In the genomic region with DNA sequence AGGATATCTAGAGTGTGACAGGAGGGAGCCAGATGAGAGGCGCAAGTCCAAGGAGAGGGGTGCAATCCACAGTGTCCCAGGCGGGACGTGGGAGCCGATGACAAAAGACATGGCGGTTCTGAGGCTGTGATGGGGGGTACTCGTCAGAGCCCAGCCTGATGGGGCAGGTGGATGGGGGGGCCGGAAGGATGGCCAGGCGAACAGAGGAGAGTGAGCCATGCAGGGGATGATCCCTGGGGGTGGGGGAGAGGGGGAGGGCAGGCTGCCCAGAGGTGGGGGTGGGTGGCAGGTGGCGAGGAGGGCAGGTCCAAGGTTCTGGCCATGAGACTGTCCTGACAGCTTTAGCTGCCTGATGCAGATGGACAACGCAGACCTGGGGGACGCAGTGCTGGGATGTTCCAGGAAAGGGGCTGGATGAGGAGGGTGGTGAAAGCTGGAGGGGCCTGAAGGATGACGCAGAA, we compare ENCODE assay signal across 16 cellular contexts. TPM values are rescaled to one million over a fixed set of nuclear protein-coding genes. Genes with fewer than 3 reads are reported as not detected.
DNase-seq lines count a peak whose midpoint lies in the region; ATAC-seq and TF ChIP-seq lines count a peak whose summit lies in the region.
"Had no signal": no experiment of that assay in that cellular context is flagged by ENCODE, and none has a peak within 500 bp of the region (broad histone marks: within the 10 kb centered on the region; RNA-seq: fewer than 3 reads in every experiment).

No MANE protein-coding gene starts in this region.

- peaks cover 0 to 83% (median 22%) of the 10 kb centered on the region in 3 donors for H3K4me1 ChIP-seq in gastroesophageal sphincter
- H3K4me1 ChIP-seq in rectal smooth muscle tissue (ENCODE audit: control insufficient read depth, insufficient read depth, low read length) = peaks cover 20% of the 10 kb centered on the region
- H3K4me1 ChIP-seq in upper lobe of left lung = peaks cover 7 to 19% (median 14%) of the 10 kb centered on the region in 4 donors
- H3K4me1 ChIP-seq: HAP-1 had no signal

- CTCF ChIA-PET in RWPE1 (lab: Yijun Ruan, JAX) = interaction anchor here (0.7 to 1.7 kb wide), 2 partner anchors 35 to 81 kb away, joined by 3 to 4 read pairs; no protein-coding TSS in a partner anchor

- TF ChIP-seq POLR2A in gastroesophageal sphincter (IDR thresholded peaks at IDR 0.05) (no peak), upper lobe of left lung (IDR thresholded peaks at IDR 0.05) (no peak)

- peak overlapping the region; percentile 36 for H3K27ac Mint-ChIP-seq in activated naive CD8-positive, alpha-beta T cell treated with anti-CD3 and anti-CD28 coated beads, Interleukin-2, amount 10 ng/mL, durations not matched to agents 7 days and 5 days
- H3K27ac Mint-ChIP-seq in activated naive CD8-positive, alpha-beta T cell treated with anti-CD3 and anti-CD28 coated beads for 36 hours = no peak overlapping the region
- H3K27ac Mint-ChIP-seq: WTC11 had no signal

- H3K27me3 Mint-ChIP-seq in activated naive CD8-positive, alpha-beta T cell treated with anti-CD3 and anti-CD28 coated beads, Interleukin-2, amount 10 ng/mL, durations not matched to agents 7 days and 5 days = peaks cover 10% of the 10 kb centered on the region
- peaks cover 12% of the 10 kb centered on the region for H3K27me3 Mint-ChIP-seq in activated naive CD8-positive, alpha-beta T cell treated with anti-CD3 and anti-CD28 coated beads for 36 hours

- H3K27ac ChIP-seq in RWPE1 (peak overlapping the region; percentile 85), gastroesophageal sphincter (peak overlapping the region in 3 of 4 donors; percentile 81 to 91 (median 87)), rectal smooth muscle tissue (ENCODE audit: low read depth, low read length) (peak overlapping the region; percentile 47), upper lobe of left lung (no peak overlapping the region)
- H3K27ac ChIP-seq: HL-60, uterus had no signal

- H3K4me3 Mint-ChIP-seq in activated naive CD8-positive, alpha-beta T cell treated with anti-CD3 and anti-CD28 coated beads, Interleukin-2, amount 10 ng/mL, durations not matched to agents 7 days and 5 days = no peak overlapping the region
- no peak overlapping the region for H3K4me3 Mint-ChIP-seq in activated naive CD8-positive, alpha-beta T cell treated with anti-CD3 and anti-CD28 coated beads for 36 hours
- H3K4me3 Mint-ChIP-seq: WTC11 had no signal

- H3K36me3 Mint-ChIP-seq in activated naive CD8-positive, alpha-beta T cell treated with anti-CD3 and anti-CD28 coated beads, Interleukin-2, amount 10 ng/mL, durations not matched to agents 7 days and 5 days = no peaks in the 10 kb centered on the region
- H3K36me3 Mint-ChIP-seq in activated naive CD8-positive, alpha-beta T cell treated with anti-CD3 and anti-CD28 coated beads for 36 hours = no peaks in the 10 kb centered on the region
- H3K36me3 Mint-ChIP-seq: CD4-positive, CD25-positive, alpha-beta regulatory T cell; WTC11 had no signal

- WGBS in gastroesophageal sphincter (ENCODE audit: low coverage in 1 of 2), 2 donors = 82 to 92% methylated on average over 8 to 12 of the region's 12 CpGs
- WGBS in upper lobe of left lung, 2 donors = 93% methylated on average over 11 to 12 of the region's 12 CpGs

- H3K9me3 ChIP-seq in gastroesophageal sphincter (no peaks in the 10 kb centered on the region), upper lobe of left lung (no peaks in the 10 kb centered on the region)
- H3K9me3 ChIP-seq: HAP-1, heart left ventricle, uterus had no signal

- H3K27me3 ChIP-seq in gastroesophageal sphincter (no peaks in the 10 kb centered on the region), rectal smooth muscle tissue (ENCODE audit: control insufficient read depth, insufficient read depth, low read length) (no peaks in the 10 kb centered on the region), upper lobe of left lung (no peaks in the 10 kb centered on the region)
- H3K27me3 ChIP-seq: heart left ventricle, uterus had no signal

- no peaks in the 10 kb centered on the region for H3K9me3 Mint-ChIP-seq in activated naive CD8-positive, alpha-beta T cell treated with anti-CD3 and anti-CD28 coated beads, Interleukin-2, amount 10 ng/mL, durations not matched to agents 7 days and 5 days
- no peaks in the 10 kb centered on the region for H3K9me3 Mint-ChIP-seq in activated naive CD8-positive, alpha-beta T cell treated with anti-CD3 and anti-CD28 coated beads for 36 hours
- H3K9me3 Mint-ChIP-seq: CD4-positive, CD25-positive, alpha-beta regulatory T cell; WTC11 had no signal

- TF ChIP-seq EP300 in gastroesophageal sphincter (IDR thresholded peaks at IDR 0.05) (no peak), upper lobe of left lung (IDR thresholded peaks at IDR 0.05) (no peak)

- no peak overlapping the region for H3K9ac ChIP-seq in rectal smooth muscle tissue (ENCODE audit: low read length)

- ATAC-seq in activated naive CD8-positive, alpha-beta T cell treated with anti-CD3 and anti-CD28 coated beads, Interleukin-2, amount 10 ng/mL, durations not matched to agents 7 days and 5 days (ENCODE audit: low read depth) = no peak
- ATAC-seq in gastroesophageal sphincter (no peak), upper lobe of left lung (ENCODE audit: low FRiP score in 2 of 2) (no peak)
- ATAC-seq: Right ventricle myocardium inferior had no signal

- H3K4me3 ChIP-seq in gastroesophageal sphincter (no peak overlapping the region), rectal smooth muscle tissue (ENCODE audit: low read length) (no peak overlapping the region), upper lobe of left lung (no peak overlapping the region)
- H3K4me3 ChIP-seq: HAP-1, heart left ventricle, uterus had no signal

- POLR2A ChIA-PET in activated naive CD8-positive, alpha-beta T cell treated with anti-CD3 and anti-CD28 coated beads, Interleukin-2, amount 10 ng/mL, durations not matched to agents 7 days and 5 days (lab: Charles Lee) = no interaction called here
- POLR2A ChIA-PET in RWPE1 (lab: Yijun Ruan, JAX; ENCODE audit: low non-redundant PET) = no interaction called here

- DNase-seq in activated naive CD8-positive, alpha-beta T cell treated with anti-CD3 and anti-CD28 coated beads, Interleukin-2, amount 10 ng/mL, durations not matched to agents 7 days and 5 days = no peak
- no peak for DNase-seq in activated naive CD8-positive, alpha-beta T cell treated with anti-CD3 and anti-CD28 coated beads for 36 hours
- DNase-seq in RWPE1 (ENCODE audit: low spot score) = no peak
- DNase-seq in NCI-H226 = no peak
- no peak for DNase-seq in upper lobe of left lung
- DNase-seq in activated gamma-delta T cell (lab: John Stamatoyannopoulos, UW) = no peak

- peaks cover 6% of the 10 kb centered on the region for H3K4me1 Mint-ChIP-seq in activated naive CD8-positive, alpha-beta T cell treated with anti-CD3 and anti-CD28 coated beads, Interleukin-2, amount 10 ng/mL, durations not matched to agents 7 days and 5 days
- peaks cover 5% of the 10 kb centered on the region for H3K4me1 Mint-ChIP-seq in activated naive CD8-positive, alpha-beta T cell treated with anti-CD3 and anti-CD28 coated beads for 36 hours
- H3K4me1 Mint-ChIP-seq: CD4-positive, CD25-positive, alpha-beta regulatory T cell; WTC11 had no signal

- TF ChIP-seq CTCF in RWPE1 (conservative IDR thresholded peaks at IDR 0.05; ENCODE audit: low read depth) (no peak), gastroesophageal sphincter (IDR thresholded peaks at IDR 0.05) (no peak), upper lobe of left lung (IDR thresholded peaks at IDR 0.05) (no peak)

- H3K36me3 ChIP-seq in gastroesophageal sphincter (no peaks in the 10 kb centered on the region), rectal smooth muscle tissue (ENCODE audit: control insufficient read depth, insufficient read depth, low read length) (no peaks in the 10 kb centered on the region), upper lobe of left lung (no peaks in the 10 kb centered on the region)
- H3K36me3 ChIP-seq: HAP-1, heart left ventricle, uterus had no signal

RNA-seq across cellular contexts. Expression of gene CSPG4, which starts 8.8 kb away (rescaled TPM):
- total RNA-seq in activated naive CD8-positive, alpha-beta T cell treated with anti-CD3 and anti-CD28 coated beads, Interleukin-2, amount 10 ng/mL, durations not matched to agents 7 days and 5 days = not detected
- not detected for total RNA-seq in activated naive CD8-positive, alpha-beta T cell treated with anti-CD3 and anti-CD28 coated beads for 36 hours
- total RNA-seq in gastroesophageal sphincter (100 to 1,000 TPM in 3 of 4 donors, 10 to 100 TPM in 1; 98.7 to 396 (median 151) TPM), upper lobe of left lung (10 to 100 TPM in 5 of 6 donors, 1 to 10 TPM in 1; 8.5 to 38.3 (median 17.7) TPM)
- total RNA-seq: CD4-positive, CD25-positive, alpha-beta regulatory T cell; T-helper 2 cell treated with Interferon-gamma antibody and Interleukin-4, amounts not matched to agents 100 ng/mL and 5 ng/mL, for 36 hours had no signal

Comparison
In these comparisons a context has a peak if more than half of its experiments do, and no peak if none do; other contexts are left out.
1. H3K27ac ChIP-seq: peak in RWPE1 (single experiment), gastroesophageal sphincter (3 of 4) and rectal smooth muscle tissue (single experiment); none in upper lobe of left lung (0 of 4).
2. RNA of gene CSPG4, which starts 8.8 kb away (total RNA-seq): 98.7 to 396 TPM in gastroesophageal sphincter and 8.5 to 38.3 TPM in upper lobe of left lung; not detected in activated naive CD8-positive, alpha-beta T cell treated with anti-CD3 and anti-CD28 coated beads, Interleukin-2, amount 10 ng/mL, durations not matched to agents 7 days and 5 days and not detected in activated naive CD8-positive, alpha-beta T cell treated with anti-CD3 and anti-CD28 coated beads for 36 hours; every median in the first group is over 4 times any median in the second.